ENCODE assay signal across 8 cellular contexts in the genomic region with DNA sequence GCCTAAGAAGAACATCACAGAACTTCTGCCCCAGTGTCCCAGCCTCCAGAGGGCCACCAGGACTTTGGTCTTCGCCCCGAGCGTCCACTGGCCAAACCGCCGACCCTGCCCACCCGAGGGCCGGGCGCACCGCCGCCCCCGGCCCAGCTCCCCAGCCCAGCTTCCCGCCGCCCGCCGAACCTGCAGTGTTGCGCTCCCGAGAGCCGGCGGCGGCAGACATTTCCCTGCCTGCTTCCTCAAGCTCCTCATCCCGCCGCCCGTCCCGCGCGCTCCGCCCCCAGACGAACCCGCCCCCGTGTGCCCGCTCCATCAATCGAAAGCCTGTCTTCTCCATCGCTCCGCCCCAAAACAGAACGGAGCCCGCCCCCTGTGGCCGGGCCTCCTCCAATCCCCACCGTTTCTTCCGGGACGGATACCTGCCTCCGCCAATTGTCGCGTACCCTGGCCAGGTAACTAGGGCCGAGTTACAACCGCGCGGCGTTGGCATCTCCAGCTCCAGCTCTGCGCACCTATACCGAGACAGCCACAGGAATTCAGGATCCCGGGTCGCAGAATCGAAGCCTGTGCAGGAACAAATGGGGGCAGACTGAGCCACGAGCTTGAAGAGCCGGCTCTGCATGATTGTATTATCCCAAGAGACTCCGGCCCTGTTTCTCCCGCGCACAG. TPM values are rescaled to one million over a fixed set of nuclear protein-coding genes. Genes with fewer than 3 reads are reported as not detected.
DNase-seq lines count a peak whose midpoint lies in the region; ATAC-seq and TF ChIP-seq lines count a peak whose summit lies in the region.

No MANE protein-coding gene starts in this region.

- no peaks in the 10 kb centered on the region for H3K27me3 Mint-ChIP-seq in natural killer cell (ENCODE audit: low read depth in 2 of 2)
- H3K27me3 Mint-ChIP-seq in stimulated activated naive B cell treated with anti-CD40 and anti-IgM and Interleukin-4, amounts not matched to agents 10 μg/mL and 1 μg/mL and 100 μg/mL, for 72 hours: no peaks in the 10 kb centered on the region

- H3K9me3 Mint-ChIP-seq in natural killer cell: no peaks in the 10 kb centered on the region
- H3K9me3 Mint-ChIP-seq in stimulated activated naive B cell treated with anti-CD40 and anti-IgM and Interleukin-4, amounts not matched to agents 10 μg/mL and 1 μg/mL and 100 μg/mL, for 72 hours: no peaks in the 10 kb centered on the region

- ATAC-seq in natural killer cell: peak; percentile 98 to 99 (median 99)
- ATAC-seq in stimulated activated naive B cell treated with anti-CD40 and anti-IgM and Interleukin-4, amounts not matched to agents 10 μg/mL and 1 μg/mL and 100 μg/mL, for 72 hours (replicated peaks): peak; percentile 98

- H3K4me3 ChIP-seq in LNCaP clone FGC (ENCODE audit: low read depth, low read length) (peak overlapping the region; percentile 61), fibroblast of mammary gland (ENCODE audit: control insufficient read depth, low read depth, low read length) (peak overlapping the region; percentile 66)

- intact Hi-C loops in natural killer cell (cut with micrococcal nuclease): loop anchor here (1.0 to 5.0 kb wide), 2 partner anchors 59 to 76 kb away; partner anchors contain the start of genes FHL3 and SF3A3

- TF ChIP-seq CTCF in LNCaP clone FGC (IDR thresholded peaks at IDR 0.05; ENCODE audit: control insufficient read depth, extremely low read depth, insufficient read depth): no peak
- TF ChIP-seq CTCF in fibroblast of mammary gland (conservative IDR thresholded peaks at IDR 0.05; ENCODE audit: control insufficient read depth, insufficient read depth, low read depth, low read length): no peak
- TF ChIP-seq CTCF in natural killer cell (IDR thresholded peaks at IDR 0.05): no peak

- DNase-seq in ELF-1 (ENCODE audit: low read depth, low spot score): peak; percentile 99
- DNase-seq in H4 (ENCODE audit: low spot score): peak; percentile 93
- peak; percentile 93 for DNase-seq in LNCaP clone FGC (ENCODE audit: low read depth)
- peak; percentile 92 for DNase-seq in RPMI7951 (ENCODE audit: low read depth)
- peak; percentile 92 to 93 for DNase-seq in activated T-helper 1 cell treated with anti-CD3 and anti-CD28 coated beads, Interleukin-2, amount 50 U/mL, for 16 hours (ENCODE audit: low read depth in 1 of 2, low spot score in 1 of 2)
- peak; percentile 89 for DNase-seq in fibroblast of mammary gland (ENCODE audit: low read depth)
- DNase-seq in natural killer cell: peak; percentile 94
- DNase-seq in stimulated activated naive B cell treated with anti-CD40 and anti-IgM and Interleukin-4, amounts not matched to agents 10 μg/mL and 1 μg/mL and 100 μg/mL, for 72 hours: peak; percentile 97

- no peaks in the 10 kb centered on the region for H3K36me3 Mint-ChIP-seq in natural killer cell
- H3K36me3 Mint-ChIP-seq in stimulated activated naive B cell treated with anti-CD40 and anti-IgM and Interleukin-4, amounts not matched to agents 10 μg/mL and 1 μg/mL and 100 μg/mL, for 72 hours: peaks cover 27 to 40% of the 10 kb centered on the region in 2 donors

- H3K4me3 Mint-ChIP-seq in natural killer cell: peak overlapping the region; percentile 96
- peak overlapping the region; percentile 93 to 98 for H3K4me3 Mint-ChIP-seq in stimulated activated naive B cell treated with anti-CD40 and anti-IgM and Interleukin-4, amounts not matched to agents 10 μg/mL and 1 μg/mL and 100 μg/mL, for 72 hours

- H3K27ac Mint-ChIP-seq in natural killer cell: peak overlapping the region; percentile 84 to 90
- peak overlapping the region; percentile 77 for H3K27ac Mint-ChIP-seq in stimulated activated naive B cell treated with anti-CD40 and anti-IgM and Interleukin-4, amounts not matched to agents 10 μg/mL and 1 μg/mL and 100 μg/mL, for 72 hours

- H3K4me1 Mint-ChIP-seq in natural killer cell: peaks cover 23 to 39% of the 10 kb centered on the region in 2 donors
- peaks cover 33 to 51% of the 10 kb centered on the region in 2 donors for H3K4me1 Mint-ChIP-seq in stimulated activated naive B cell treated with anti-CD40 and anti-IgM and Interleukin-4, amounts not matched to agents 10 μg/mL and 1 μg/mL and 100 μg/mL, for 72 hours

RNA-seq across cellular contexts. Expression of gene INPP5B, which starts 15.2 kb away (rescaled TPM):
- total RNA-seq in H4 (2014; rRNA removed; shearing (Covaris generic)): 10.3 and 11.7 TPM in 2 replicates
- 13.4 and 14.1 TPM in 2 replicates for total RNA-seq in RPMI7951 (2014; rRNA removed; shearing (Covaris generic))
- 10 to 100 TPM; 34.0 to 66.2 (median 54.7) TPM for total RNA-seq in natural killer cell

RNA-seq across cellular contexts. Expression of gene SF3A3, which starts 58.2 kb away (rescaled TPM):
- 124 and 163 TPM in 2 replicates for total RNA-seq in H4 (2014; rRNA removed; shearing (Covaris generic))
- 139 TPM in 2 replicates for total RNA-seq in RPMI7951 (2014; rRNA removed; shearing (Covaris generic))
- 10 to 100 TPM; 48.7 to 75.8 (median 71.1) TPM for total RNA-seq in natural killer cell

Comparison
In these comparisons a context has a peak if more than half of its experiments do, and no peak if none do; other contexts are left out.
1. Peak in every context shown above with its lines: DNase-seq, ATAC-seq and H3K4me3 ChIP-seq.